Comparison of ENCODE assay signal across 15 cellular contexts in the genomic region with DNA sequence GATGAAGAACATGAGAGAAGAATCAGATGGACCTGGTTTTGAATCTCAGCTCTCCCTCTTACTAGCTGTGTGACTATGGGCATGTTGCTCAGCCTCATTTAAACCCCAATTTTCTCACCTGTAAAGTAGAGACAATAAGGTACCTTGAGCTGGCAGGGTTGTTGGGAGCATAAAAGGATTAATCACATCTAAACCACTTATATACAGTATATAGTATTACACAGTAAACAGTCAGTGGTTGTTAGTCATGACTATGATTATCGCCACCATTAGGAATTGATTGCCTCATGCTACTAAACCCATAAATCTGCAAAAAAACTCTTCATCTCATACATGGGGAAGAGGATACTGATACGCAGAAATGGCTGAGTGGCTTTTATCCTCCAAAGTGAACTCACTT.
DNase-seq lines count a peak whose midpoint lies in the region; ATAC-seq, FAIRE-seq and TF ChIP-seq lines count a peak whose summit lies in the region.
"Had no signal": no experiment of that assay in that cellular context is flagged by ENCODE, and none has a peak within 500 bp of the region (broad histone marks: within the 10 kb centered on the region; RNA-seq: fewer than 3 reads in every experiment).

No MANE protein-coding gene starts in this region.

- H3K9ac ChIP-seq in PC-3 (ENCODE audit: low read length) = no peak overlapping the region

- POLR2A ChIA-PET in PC-3 (lab: Charles Lee; ENCODE audit: unreplicated experiment) = no interaction called here

- peak; percentile 46 for FAIRE-seq in D721Med (lab: Jason Lieb, UNC)
- FAIRE-seq: HepG2, HTR-8/SVneo had no signal

- BruUV-seq in PC-3 (replicated peaks; lab: Mats Ljungman, UMichigan) = no TSS peak

- H4K20me1 ChIP-seq in PC-3 (ENCODE audit: low read length) = no peaks in the 10 kb centered on the region

- no peak overlapping the region for H3K4me2 ChIP-seq in PC-3 (ENCODE audit: low read length)

- no peak overlapping the region for H3K27ac ChIP-seq in PC-3 (ENCODE audit: low read length)
- no peak overlapping the region for H3K27ac ChIP-seq in caudate nucleus (ENCODE audit: low read depth, low read length)
- H3K27ac ChIP-seq: 22Rv1 had no signal

- H2AFZ ChIP-seq in PC-3 (ENCODE audit: low read length) = no peak overlapping the region

- ATAC-seq in PC-3 (peak; percentile 67), esophagus mucosa (peak; percentile 10)
- ATAC-seq: CD8-positive, alpha-beta T cell; HepG2 had no signal

- H3K4me3 ChIP-seq in PC-3 (ENCODE audit: low read length) = no peak overlapping the region

- no peaks in the 10 kb centered on the region for H3K9me3 ChIP-seq in PC-3 (ENCODE audit: low read length)

- intact Hi-C loops in PC-3 (cut with micrococcal nuclease) = loop anchor here (5.0 to 10.0 kb wide), 2 partner anchors 62 to 105 kb away; no protein-coding TSS in a partner anchor

- H3K36me3 ChIP-seq in PC-3 (ENCODE audit: low read depth, low read length) = peaks cover 22% of the 10 kb centered on the region

- no peaks in the 10 kb centered on the region for H3K27me3 ChIP-seq in PC-3 (ENCODE audit: low read length)

- TF ChIP-seq CTCF in D721Med (IDR thresholded peaks at IDR 0.05; ENCODE audit: insufficient read depth, missing control alignments) (no peak), PC-3 (conservative IDR thresholded peaks at IDR 0.05; ENCODE audit: low read depth, low read length) (no peak)

- no peaks in the 10 kb centered on the region for H3K9me2 ChIP-seq in PC-3 (replicated peaks; ENCODE audit: low read length)

- CTCF ChIA-PET in PC-3 (lab: Charles Lee) = no interaction called here

- peaks cover 3% of the 10 kb centered on the region; the same call in 1 of the 2 replicates for H3K4me1 ChIP-seq in PC-3 (ENCODE audit: insufficient read depth, low read length)

- H3F3A ChIP-seq in PC-3 (ENCODE audit: low read length, unreplicated experiment) = no peaks in the 10 kb centered on the region

- H3K79me2 ChIP-seq in PC-3 (ENCODE audit: low read length) = no peaks in the 10 kb centered on the region

- DNase-seq in DMS53 (lab: John Stamatoyannopoulos, UW) = peak; percentile 16
- DNase-seq in DMS53 treated with DMSO at 0.1 percent for 48 hours (lab: John Stamatoyannopoulos, UW; ENCODE audit: unreplicated experiment) = no peak
- DNase-seq in D721Med (ENCODE audit: insufficient read length, low spot score) = no peak
- peak; percentile 41 for DNase-seq in PC-3
- no peak for DNase-seq in caudate nucleus (lab: John Stamatoyannopoulos, UW)
- no peak for DNase-seq in activated CD4-positive, CD25-positive, alpha-beta regulatory T cell treated with anti-CD3 and anti-CD28 coated beads, Interleukin-2, amount 50 U/mL, for 72 hours
- DNase-seq in NCI-H774 (lab: John Stamatoyannopoulos, UW) = no peak
- DNase-seq: CD8-positive, alpha-beta T cell; COR-L47; HCEC 1CT; HFFc6 had no signal

Comparison
In these comparisons a context has a peak if more than half of its experiments do, and no peak if none do; other contexts are left out.
1. DNase-seq: peak in DMS53 (single experiment) and PC-3 (single experiment); none in DMS53 treated with DMSO at 0.1 percent for 48 hours (single experiment), D721Med (single experiment), caudate nucleus (0 of 61), activated CD4-positive, CD25-positive, alpha-beta regulatory T cell treated with anti-CD3 and anti-CD28 coated beads, Interleukin-2, amount 50 U/mL, for 72 hours (single experiment) and NCI-H774 (single experiment).